ENCODE assay signal across 32 cellular contexts in genomic region chr4:181612240-181612639, GRCh38.
"Had no signal": no experiment of that assay in that cellular context is flagged by ENCODE, and none has a peak within 500 bp of the region (broad histone marks: within the 10 kb centered on the region; RNA-seq: fewer than 3 reads in every experiment).

No MANE protein-coding gene starts in this region.

- H3K4me1 ChIP-seq: ascending aorta, breast epithelium had no signal

- H3K36me3 Mint-ChIP-seq: activated naive CD8-positive, alpha-beta T cell treated with anti-CD3 and anti-CD28 coated beads for 36 hours had no signal

- ATAC-seq: activated CD8-positive, alpha-beta T cell treated with anti-CD3 and anti-CD28 coated beads for 36 hours; activated T-cell treated with anti-CD3 and anti-CD28 coated beads, Interleukin-2, amount 50 U/mL, for 72 hours; activated T-helper 17 cell treated with anti-CD3 and anti-CD28 coated beads, Interleukin-2, amount 50 U/mL, for 72 hours; K562; Right ventricle myocardium inferior had no signal

- H2AFZ ChIP-seq: PC-9 had no signal

- H3K27me3 ChIP-seq: ascending aorta, breast epithelium had no signal

- H3K4me2 ChIP-seq: PC-9 had no signal

- H3K9me3 ChIP-seq: ascending aorta, breast epithelium had no signal

- H3K4me3 Mint-ChIP-seq: activated CD8-positive, alpha-beta T cell treated with anti-CD3 and anti-CD28 coated beads for 36 hours; activated naive CD8-positive, alpha-beta T cell treated with anti-CD3 and anti-CD28 coated beads for 36 hours; activated T-cell treated with anti-CD3 and anti-CD28 coated beads, Interleukin-2, amount 50 U/mL, for 72 hours; activated T-helper 17 cell treated with anti-CD3 and anti-CD28 coated beads, Interleukin-2, amount 50 U/mL, for 72 hours had no signal

- H3K27ac ChIP-seq: ascending aorta, breast epithelium, PC-9, RWPE1, WERI-Rb-1 had no signal

- DNase-seq: activated CD4-positive, alpha-beta T cell treated with anti-CD3 and anti-CD28 coated beads for 1 hour; activated CD4-positive, alpha-beta T cell treated with anti-CD3 and anti-CD28 coated beads for 48 hours; activated CD4-positive, CD25-positive, alpha-beta regulatory T cell; activated CD8-positive, alpha-beta T cell treated with anti-CD3 and anti-CD28 coated beads for 36 hours; activated effector memory CD4-positive, alpha-beta T cell treated with anti-CD3 and anti-CD28 coated beads, Interleukin-2, amount 50 U/mL, for 16 hours; activated naive CD4-positive, alpha-beta T cell; activated naive CD4-positive, alpha-beta T cell treated with anti-CD3 and anti-CD28 coated beads, Interleukin-2, amount 50 U/mL, for 16 hours; activated naive CD8-positive, alpha-beta T cell treated with anti-CD3 and anti-CD28 coated beads for 36 hours; activated T-cell treated with anti-CD3 and anti-CD28 coated beads, Interleukin-2, amount 50 U/mL, for 1 hour; activated T-cell treated with anti-CD3 and anti-CD28 coated beads, Interleukin-2, amount 50 U/mL, for 72 hours; amniotic stem cell; NCI-H1092 treated with DMSO at 0.1 percent for 48 hours; NCI-H1417; NCI-H1694; NCI-H1930; NCI-H2081 treated with DMSO at 0.1 percent for 48 hours; NCI-H226; NCI-H524 treated with DMSO at 0.1 percent for 48 hours; NCI-H748 treated with DMSO at 0.1 percent for 48 hours; PC-9; SIG-M5; SW 1271; T-helper 1 cell; T-helper 2 cell; T-helper 9 cell; WERI-Rb-1 had no signal

- H3K36me3 ChIP-seq: ascending aorta, breast epithelium, WERI-Rb-1 had no signal

- H3K27me3 Mint-ChIP-seq: activated CD8-positive, alpha-beta T cell treated with anti-CD3 and anti-CD28 coated beads for 36 hours; activated naive CD8-positive, alpha-beta T cell treated with anti-CD3 and anti-CD28 coated beads for 36 hours; activated T-helper 17 cell treated with anti-CD3 and anti-CD28 coated beads, Interleukin-2, amount 50 U/mL, for 72 hours had no signal

- H3K4me3 ChIP-seq: ascending aorta, breast epithelium, K562, PC-9 had no signal

- H3K4me1 Mint-ChIP-seq: activated naive CD8-positive, alpha-beta T cell treated with anti-CD3 and anti-CD28 coated beads for 36 hours; activated T-helper 17 cell treated with anti-CD3 and anti-CD28 coated beads, Interleukin-2, amount 50 U/mL, for 72 hours had no signal

- H3K27ac Mint-ChIP-seq: activated CD8-positive, alpha-beta T cell treated with anti-CD3 and anti-CD28 coated beads for 36 hours; activated naive CD8-positive, alpha-beta T cell treated with anti-CD3 and anti-CD28 coated beads for 36 hours; activated T-cell treated with anti-CD3 and anti-CD28 coated beads, Interleukin-2, amount 50 U/mL, for 72 hours; activated T-helper 17 cell treated with anti-CD3 and anti-CD28 coated beads, Interleukin-2, amount 50 U/mL, for 72 hours had no signal
